ENCODE assay signal across 8 cellular contexts in the genomic region with DNA sequence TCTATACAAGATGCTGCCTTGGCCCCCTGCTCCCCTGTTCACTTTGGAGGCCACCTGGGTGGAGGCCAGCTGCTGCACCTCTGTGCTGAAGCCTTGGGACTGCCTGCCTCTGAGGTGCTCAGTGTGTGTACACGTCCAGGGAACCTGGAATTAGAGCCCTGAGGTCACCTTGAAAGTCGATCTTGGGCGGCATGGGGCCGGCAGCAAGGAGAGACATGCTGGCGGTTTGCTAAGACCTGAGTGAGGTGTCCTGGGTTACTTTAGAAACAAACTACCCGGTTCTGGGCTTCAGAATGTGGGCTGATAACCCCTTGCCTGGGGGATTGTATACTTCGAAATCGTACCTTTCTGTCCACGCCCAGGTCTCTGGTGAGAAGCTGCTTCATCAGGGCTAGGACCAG. TPM values are rescaled to one million over a fixed set of nuclear protein-coding genes. Genes with fewer than 3 reads are reported as not detected.
DNase-seq lines count a peak whose midpoint lies in the region; FAIRE-seq and TF ChIP-seq lines count a peak whose summit lies in the region.

No MANE protein-coding gene starts in this region.

- H3K27ac Mint-ChIP-seq in H9 = peak overlapping the region; percentile 97 to 99 (median 98)
- peak overlapping the region; percentile 99 for H3K27ac Mint-ChIP-seq in activated T-helper 1 cell treated with anti-CD3 and anti-CD28 coated beads, Interleukin-12 subunit alpha, Interleukin-12 subunit beta, Interleukin-2, Interleukin-4 antibody, amounts not matched to agents 30 ng/mL and 10 ng/mL and 1 ng/mL, durations not matched to agents 14 hours and 24 hours and 36 hours

- H4K5ac ChIP-seq in H9 (ENCODE audit: insufficient read length, low read depth, low read length) = no peak overlapping the region

- H2AFZ ChIP-seq in H9 (ENCODE audit: low read length) = no peak overlapping the region

- H3K4me2 ChIP-seq in H9 (ENCODE audit: insufficient read depth, insufficient read length, low read length) = no peak overlapping the region

- H3K27me3 Mint-ChIP-seq in H9 (ENCODE audit: low read depth) = no peaks in the 10 kb centered on the region
- H3K27me3 Mint-ChIP-seq in activated T-helper 1 cell treated with anti-CD3 and anti-CD28 coated beads, Interleukin-12 subunit alpha, Interleukin-12 subunit beta, Interleukin-2, Interleukin-4 antibody, amounts not matched to agents 30 ng/mL and 10 ng/mL and 1 ng/mL, durations not matched to agents 14 hours and 24 hours and 36 hours (ENCODE audit: insufficient read depth) = no peaks in the 10 kb centered on the region

- H3K4me1 ChIP-seq in H9 (ENCODE audit: insufficient read depth, low read length) = peaks cover 9% of the 10 kb centered on the region; the same call in 1 of the 2 replicates
- peaks cover 0 to 52% of the 10 kb centered on the region in 2 donors for H3K4me1 ChIP-seq in right atrium auricular region
- peaks cover 37 to 60% (median 55%) of the 10 kb centered on the region in 3 donors for H3K4me1 ChIP-seq in skeletal muscle tissue (ENCODE audit: control insufficient read depth in 3 of 3, insufficient read depth in 3 of 3, low read length in 3 of 3)

- no peak overlapping the region for H2BK15ac ChIP-seq in H9 (ENCODE audit: low read depth, low read length)

- H3K4me1 Mint-ChIP-seq in H9 = peaks cover 49 to 53% of the 10 kb centered on the region in 2 experiments
- H3K4me1 Mint-ChIP-seq in activated T-helper 1 cell treated with anti-CD3 and anti-CD28 coated beads, Interleukin-12 subunit alpha, Interleukin-12 subunit beta, Interleukin-2, Interleukin-4 antibody, amounts not matched to agents 30 ng/mL and 10 ng/mL and 1 ng/mL, durations not matched to agents 14 hours and 24 hours and 36 hours (ENCODE audit: low read depth) = peaks cover 34% of the 10 kb centered on the region

- H3K56ac ChIP-seq in H9 (ENCODE audit: insufficient read length, low read depth, low read length) = no peak overlapping the region

- H3K23ac ChIP-seq in H9 (ENCODE audit: insufficient read length, low read depth, low read length) = no peak overlapping the region

- H2BK20ac ChIP-seq in H9 (ENCODE audit: low read depth, low read length, poor library complexity, severe bottlenecking) = no peak overlapping the region

- no peaks in the 10 kb centered on the region for H3K23me2 ChIP-seq in H9 (ENCODE audit: insufficient read length, low read depth, low read length, poor library complexity, severe bottlenecking)

- H3K4me3 Mint-ChIP-seq in H9 = peak overlapping the region in 1 of 2 experiments; percentile 26; a peak in 1 of 5 replicates
- no peak overlapping the region for H3K4me3 Mint-ChIP-seq in activated T-helper 1 cell treated with anti-CD3 and anti-CD28 coated beads, Interleukin-12 subunit alpha, Interleukin-12 subunit beta, Interleukin-2, Interleukin-4 antibody, amounts not matched to agents 30 ng/mL and 10 ng/mL and 1 ng/mL, durations not matched to agents 14 hours and 24 hours and 36 hours

- H3K79me1 ChIP-seq in H9 (ENCODE audit: insufficient read depth, low read depth, low read length, poor library complexity, severe bottlenecking) = no peaks in the 10 kb centered on the region

- H3K36me3 Mint-ChIP-seq in H9 (ENCODE audit: insufficient read depth in 1 of 3, low read depth in 3 of 3) = peaks cover 19 to 45% (median 36%) of the 10 kb centered on the region in 3 experiments; a peak in 6 of 7 replicates
- H3K36me3 Mint-ChIP-seq in activated T-helper 1 cell treated with anti-CD3 and anti-CD28 coated beads, Interleukin-12 subunit alpha, Interleukin-12 subunit beta, Interleukin-2, Interleukin-4 antibody, amounts not matched to agents 30 ng/mL and 10 ng/mL and 1 ng/mL, durations not matched to agents 14 hours and 24 hours and 36 hours (ENCODE audit: low read depth) = peaks cover 7% of the 10 kb centered on the region

- no peak overlapping the region for H2BK5ac ChIP-seq in H9 (ENCODE audit: insufficient read length, low read length)

- H4K91ac ChIP-seq in H9 (ENCODE audit: insufficient read length, low read depth, low read length) = peak overlapping the region; percentile 6

- no peak overlapping the region for H2BK12ac ChIP-seq in H9 (ENCODE audit: insufficient read length, low read depth, low read length)

- no peak overlapping the region for H3K4ac ChIP-seq in H9 (ENCODE audit: low read depth, low read length)

- peaks cover 22% of the 10 kb centered on the region for H3K36me3 ChIP-seq in right atrium auricular region
- peaks cover 15 to 26% (median 22%) of the 10 kb centered on the region in 3 donors for H3K36me3 ChIP-seq in skeletal muscle tissue (ENCODE audit: control insufficient read depth in 3 of 3, insufficient read depth in 3 of 3, low read length in 3 of 3)

- H3K27me3 ChIP-seq in H9 (ENCODE audit: insufficient read depth, low read length) (no peaks in the 10 kb centered on the region), right atrium auricular region (no peaks in the 10 kb centered on the region), skeletal muscle tissue (ENCODE audit: control insufficient read depth in 3 of 3, insufficient read depth in 3 of 3, low read length in 3 of 3) (no peaks in the 10 kb centered on the region)

- H3K9me3 ChIP-seq in H9 (ENCODE audit: control insufficient read depth, low read depth, low read length) (no peaks in the 10 kb centered on the region), right atrium auricular region (no peaks in the 10 kb centered on the region), skeletal muscle tissue (ENCODE audit: control insufficient read depth in 3 of 3, low read length in 3 of 3) (no peaks in the 10 kb centered on the region)

- H3K27ac ChIP-seq in H9 (ENCODE audit: insufficient read length, low read depth, low read length) = peak overlapping the region; percentile 21
- peak overlapping the region; percentile 62 to 69 for H3K27ac ChIP-seq in right atrium auricular region
- peak overlapping the region; percentile 81 for H3K27ac ChIP-seq in skeletal muscle tissue (ENCODE audit: low read depth, low read length)

- peaks cover 4% of the 10 kb centered on the region; the same call in 1 of the 2 replicates for H3K79me2 ChIP-seq in H9 (ENCODE audit: insufficient read depth, low read length)

- FAIRE-seq in RCC 7860 (lab: Jason Lieb, UNC) = no peak

- WGBS in H9 (ENCODE audit: extremely low coverage, insufficient read length, low lambda C conversion rate) = no CpG with 5 or more reads among the region's 9 CpGs

- TF ChIP-seq CTCF in H9 (conservative IDR thresholded peaks at IDR 0.05) = no peak
- no peak for TF ChIP-seq CTCF in right atrium auricular region (IDR thresholded peaks at IDR 0.05)

- intact Hi-C loops in activated T-helper 1 cell treated with anti-CD3 and anti-CD28 coated beads, Interleukin-12 subunit alpha, Interleukin-12 subunit beta, Interleukin-2, Interleukin-4 antibody, amounts not matched to agents 30 ng/mL and 10 ng/mL and 1 ng/mL, durations not matched to agents 14 hours and 24 hours and 36 hours (cut with micrococcal nuclease) = loop anchor here (1.0 kb wide), 8 partner anchors 30 to 344 kb away; a partner anchor contains a TSS

- no peak overlapping the region for H3T11ph ChIP-seq in H9 (ENCODE audit: low read length)

- no peak overlapping the region for H2AK5ac ChIP-seq in H9 (ENCODE audit: insufficient read length, low read length)

- H3K18ac ChIP-seq in H9 (ENCODE audit: insufficient read length, low read depth, low read length) = peak overlapping the region; percentile 33

- H4K8ac ChIP-seq in H9 (replicated peaks; ENCODE audit: insufficient read length, low read depth, low read length) = no peak overlapping the region

- no peaks in the 10 kb centered on the region for H4K20me1 ChIP-seq in H9 (ENCODE audit: control insufficient read depth, insufficient read depth, insufficient read length)

- DNase-seq in H9 (no peak), right atrium auricular region (ENCODE audit: low spot score) (no peak), midbrain (lab: John Stamatoyannopoulos, UW) (no peak), RCC 7860 (ENCODE audit: low spot score) (no peak), SW480 (ENCODE audit: low spot score) (no peak), COLO668 (lab: John Stamatoyannopoulos, UW; ENCODE audit: unreplicated experiment) (no peak)
- DNase-seq in activated T-helper 1 cell treated with anti-CD3 and anti-CD28 coated beads, Interleukin-12 subunit alpha, Interleukin-12 subunit beta, Interleukin-2, Interleukin-4 antibody, amounts not matched to agents 30 ng/mL and 10 ng/mL and 1 ng/mL, durations not matched to agents 14 hours and 24 hours and 36 hours (ENCODE audit: low spot score) = no peak

- no peak overlapping the region for H3K14ac ChIP-seq in H9 (ENCODE audit: insufficient read depth, low read length)

- no peak overlapping the region for H2BK120ac ChIP-seq in H9 (ENCODE audit: low read depth, low read length, poor library complexity, severe bottlenecking)

- H3K9ac ChIP-seq in H9 (ENCODE audit: extremely low read depth, insufficient read length, low read length) = no peak overlapping the region
- H3K9ac ChIP-seq in skeletal muscle tissue (ENCODE audit: low read depth in 1 of 3, low read length in 3 of 3) = peak overlapping the region; percentile 59 to 77 (median 59)

- H3K4me3 ChIP-seq in right atrium auricular region = peak overlapping the region in 1 of 2 donors; percentile 22
- H3K4me3 ChIP-seq in skeletal muscle tissue (ENCODE audit: low read length in 3 of 3) = peak overlapping the region; percentile 25 to 65 (median 63)

- no peaks in the 10 kb centered on the region for H3K9me3 Mint-ChIP-seq in H9
- no peaks in the 10 kb centered on the region for H3K9me3 Mint-ChIP-seq in activated T-helper 1 cell treated with anti-CD3 and anti-CD28 coated beads, Interleukin-12 subunit alpha, Interleukin-12 subunit beta, Interleukin-2, Interleukin-4 antibody, amounts not matched to agents 30 ng/mL and 10 ng/mL and 1 ng/mL, durations not matched to agents 14 hours and 24 hours and 36 hours

RNA-seq across cellular contexts. Expression of a gene that starts 25.5 kb away (rescaled TPM):
- total RNA-seq in H9 (2021) (2.6 and 2.8 TPM in 2 replicates), right atrium auricular region (1 to 10 TPM; 1.2 to 1.3 TPM), skeletal muscle tissue (not detected)
- total RNA-seq in activated T-helper 1 cell treated with anti-CD3 and anti-CD28 coated beads, Interleukin-12 subunit alpha, Interleukin-12 subunit beta, Interleukin-2, Interleukin-4 antibody, amounts not matched to agents 30 ng/mL and 10 ng/mL and 1 ng/mL, durations not matched to agents 14 hours and 24 hours and 36 hours = 3.0 and 4.1 TPM in 2 replicates

RNA-seq across cellular contexts. Expression of a gene that starts 26.2 kb away (rescaled TPM):
- 489 and 509 TPM in 2 replicates for total RNA-seq in H9 (2021)
- 408 and 410 TPM in 2 replicates for total RNA-seq in activated T-helper 1 cell treated with anti-CD3 and anti-CD28 coated beads, Interleukin-12 subunit alpha, Interleukin-12 subunit beta, Interleukin-2, Interleukin-4 antibody, amounts not matched to agents 30 ng/mL and 10 ng/mL and 1 ng/mL, durations not matched to agents 14 hours and 24 hours and 36 hours
- total RNA-seq in right atrium auricular region = 100 to 1,000 TPM in 1 of 2 donors, 10 to 100 TPM in 1; 59.3 to 198 TPM
- total RNA-seq in skeletal muscle tissue = 169 TPM

RNA-seq across cellular contexts. Expression of a gene that starts 38.9 kb away (rescaled TPM):
- total RNA-seq in H9 (2021) (15.7 and 16.6 TPM in 2 replicates), right atrium auricular region (1 to 10 TPM in 1 of 2 donors, under 1 TPM in 1; 0.85 to 1.5 TPM), skeletal muscle tissue (0.52 TPM)
- 13.6 and 15.0 TPM in 2 replicates for total RNA-seq in activated T-helper 1 cell treated with anti-CD3 and anti-CD28 coated beads, Interleukin-12 subunit alpha, Interleukin-12 subunit beta, Interleukin-2, Interleukin-4 antibody, amounts not matched to agents 30 ng/mL and 10 ng/mL and 1 ng/mL, durations not matched to agents 14 hours and 24 hours and 36 hours

RNA-seq across cellular contexts. Expression of a gene that starts 48.3 kb away (rescaled TPM):
- 5.9 and 6.4 TPM in 2 replicates for total RNA-seq in H9 (2021)
- 0.26 and 0.29 TPM in 2 replicates for total RNA-seq in activated T-helper 1 cell treated with anti-CD3 and anti-CD28 coated beads, Interleukin-12 subunit alpha, Interleukin-12 subunit beta, Interleukin-2, Interleukin-4 antibody, amounts not matched to agents 30 ng/mL and 10 ng/mL and 1 ng/mL, durations not matched to agents 14 hours and 24 hours and 36 hours
- total RNA-seq in right atrium auricular region = under 1 TPM; 0.19 to 0.24 TPM
- total RNA-seq in skeletal muscle tissue = 11.0 TPM

Comparison
In these comparisons a context has a peak if more than half of its experiments do, and no peak if none do; other contexts are left out.
1. H3K27ac ChIP-seq: peak in every context shown above with its lines; median percentile 81 in skeletal muscle tissue; 66 in right atrium auricular region; 21 in H9.